20 cellular contexts compared by ENCODE assay signal in genomic region chr10:100736809-100737358, GRCh38. TPM values are rescaled to one million over a fixed set of nuclear protein-coding genes. Genes with fewer than 3 reads are reported as not detected.
DNase-seq lines count a peak whose midpoint lies in the region; ATAC-seq and TF ChIP-seq lines count a peak whose summit lies in the region.
"Had no signal": no experiment of that assay in that cellular context is flagged by ENCODE, and none has a peak within 500 bp of the region (broad histone marks: within the 10 kb centered on the region; RNA-seq: fewer than 3 reads in every experiment).

No MANE protein-coding gene starts in this region.

- H3K4me2 ChIP-seq in mesendoderm (ENCODE audit: low read length), result no peak overlapping the region
- H3K4me2 ChIP-seq: KMS-11 had no signal

- H2BK5ac ChIP-seq in mesendoderm (ENCODE audit: low read length), result no peak overlapping the region

- ATAC-seq in heart left ventricle (no peak), GM19351 (IDR thresholded peaks at IDR 0.05; ENCODE audit: unreplicated experiment) (no peak)
- ATAC-seq in central memory CD8-positive, alpha-beta T cell (replicated peaks; ENCODE audit: extremely low read depth, poor library complexity, severe bottlenecking), result no peak

- H3K27me3 ChIP-seq in left ventricle myocardium inferior (ENCODE audit: low read depth), result peaks cover 100% of the 10 kb centered on the region
- peaks cover 78 to 100% (median 99%) of the 10 kb centered on the region in 9 donors for H3K27me3 ChIP-seq in heart left ventricle
- peaks cover 84% of the 10 kb centered on the region for H3K27me3 ChIP-seq in mesendoderm (ENCODE audit: insufficient read depth, low read length, poor library complexity)

- H3K36me3 Mint-ChIP-seq in central memory CD8-positive, alpha-beta T cell (ENCODE audit: insufficient read depth), result peaks cover 5% of the 10 kb centered on the region
- no peaks in the 10 kb centered on the region for H3K36me3 Mint-ChIP-seq in type B pancreatic cell
- H3K36me3 Mint-ChIP-seq: mesothelial cell of epicardium had no signal

- H3K9me3 ChIP-seq in left ventricle myocardium inferior (replicated peaks), result no peaks in the 10 kb centered on the region
- no peaks in the 10 kb centered on the region for H3K9me3 ChIP-seq in heart left ventricle
- H3K9me3 ChIP-seq: uterus had no signal

- H3K79me2 ChIP-seq in mesendoderm (ENCODE audit: control insufficient read depth, insufficient read depth, low read length), result no peaks in the 10 kb centered on the region

- TF ChIP-seq POLR2A in heart left ventricle (IDR thresholded peaks at IDR 0.05), result no peak

- intact Hi-C loops in left ventricle myocardium inferior (cut with micrococcal nuclease), result no loop called here
- intact Hi-C loops in heart left ventricle (cut with DNase I), result loop anchor here in 1 of 10 donors (5.0 kb wide), 1 partner anchor 170 kb away; no protein-coding TSS in a partner anchor

- H3K27ac ChIP-seq in left ventricle myocardium inferior (replicated peaks) (no peak overlapping the region), heart left ventricle (no peak overlapping the region), mesendoderm (ENCODE audit: low read depth, low read length) (no peak overlapping the region)
- H3K27ac ChIP-seq: epithelial cell of prostate, KMS-11, uterus had no signal

- H3K4me3 ChIP-seq in left ventricle myocardium inferior, result peak overlapping the region; percentile 49
- peak overlapping the region in 2 of 12 donors; percentile 5 to 15 for H3K4me3 ChIP-seq in heart left ventricle
- H3K4me3 ChIP-seq in mesendoderm (ENCODE audit: low read length), result no peak overlapping the region
- H3K4me3 ChIP-seq: uterus had no signal

- H3K18ac ChIP-seq in mesendoderm (ENCODE audit: low read length), result no peak overlapping the region

- no peak overlapping the region for H2AK5ac ChIP-seq in mesendoderm (ENCODE audit: low read length)

- H2BK15ac ChIP-seq in mesendoderm (replicated peaks; ENCODE audit: low read depth), result no peak overlapping the region

- peaks cover 39% of the 10 kb centered on the region for H3K4me1 Mint-ChIP-seq in central memory CD8-positive, alpha-beta T cell
- peaks cover 25% of the 10 kb centered on the region for H3K4me1 Mint-ChIP-seq in type B pancreatic cell (ENCODE audit: unreplicated experiment)

- H3K79me1 ChIP-seq in mesendoderm (ENCODE audit: low read length), result no peaks in the 10 kb centered on the region

- peaks cover 33% of the 10 kb centered on the region for H3K4me1 ChIP-seq in left ventricle myocardium inferior
- H3K4me1 ChIP-seq in heart left ventricle, result peaks cover 0 to 38% (median 11%) of the 10 kb centered on the region in 12 donors
- peaks cover 8% of the 10 kb centered on the region for H3K4me1 ChIP-seq in mesendoderm (ENCODE audit: control insufficient read depth, low read depth, low read length)

- H3K9me3 Mint-ChIP-seq in central memory CD8-positive, alpha-beta T cell, result no peaks in the 10 kb centered on the region
- no peaks in the 10 kb centered on the region for H3K9me3 Mint-ChIP-seq in type B pancreatic cell
- H3K9me3 Mint-ChIP-seq: activated T-cell treated with anti-CD3 and anti-CD28 coated beads, Interleukin-2, amount 50 U/mL, for 24 hours; mesothelial cell of epicardium had no signal

- H3K36me3 ChIP-seq in left ventricle myocardium inferior (no peaks in the 10 kb centered on the region), heart left ventricle (no peaks in the 10 kb centered on the region), mesendoderm (ENCODE audit: control insufficient read depth, insufficient read depth, low read length) (no peaks in the 10 kb centered on the region)
- H3K36me3 ChIP-seq: uterus had no signal

- H4K8ac ChIP-seq in mesendoderm (ENCODE audit: low read depth, low read length), result no peak overlapping the region

- H3K27ac Mint-ChIP-seq in central memory CD8-positive, alpha-beta T cell (ENCODE audit: low read depth), result no peak overlapping the region
- H3K27ac Mint-ChIP-seq in type B pancreatic cell, result peak overlapping the region; percentile 18
- H3K27ac Mint-ChIP-seq: activated T-cell treated with anti-CD3 and anti-CD28 coated beads, Interleukin-2, amount 50 U/mL, for 24 hours; mesothelial cell of epicardium had no signal

- H2BK120ac ChIP-seq in mesendoderm (ENCODE audit: low read depth, low read length), result no peak overlapping the region

- H3K4me3 Mint-ChIP-seq in central memory CD8-positive, alpha-beta T cell, result peak overlapping the region; percentile 39
- peak overlapping the region; percentile 46 for H3K4me3 Mint-ChIP-seq in type B pancreatic cell
- H3K4me3 Mint-ChIP-seq: mesothelial cell of epicardium had no signal

- 40 to 50% (median 46%) methylated on average over 7 of the region's 7 CpGs for WGBS in heart left ventricle, 4 donors
- WGBS in mesendoderm (ENCODE audit: extremely low coverage, insufficient coverage, low lambda C conversion rate), result no CpG with 5 or more reads among the region's 7 CpGs

- peak overlapping the region; percentile 7 for H3K23ac ChIP-seq in mesendoderm (ENCODE audit: low read length)

- TF ChIP-seq CTCF in left ventricle myocardium inferior (IDR thresholded peaks at IDR 0.05; ENCODE audit: borderline replicate concordance) (no peak), heart left ventricle (IDR thresholded peaks at IDR 0.05) (no peak), type B pancreatic cell (conservative IDR thresholded peaks at IDR 0.05) (no peak)

- H4K5ac ChIP-seq in mesendoderm (ENCODE audit: low read length), result no peak overlapping the region

- H3K9ac ChIP-seq in mesendoderm (ENCODE audit: low read length), result no peak overlapping the region
- H3K9ac ChIP-seq: KMS-11 had no signal

- DNase-seq in left ventricle myocardium inferior, result no peak
- no peak for DNase-seq in heart left ventricle
- no peak for DNase-seq in central memory CD8-positive, alpha-beta T cell (ENCODE audit: low spot score in 2 of 2)
- peak; percentile 34 for DNase-seq in mesendoderm
- DNase-seq in type B pancreatic cell (ENCODE audit: extremely low spot score, unreplicated experiment), result no peak
- DNase-seq in NCI-H226, result no peak
- no peak for DNase-seq in NCI-H1048 (lab: John Stamatoyannopoulos, UW)
- DNase-seq: activated CD4-positive, alpha-beta T cell treated with anti-CD3 and anti-CD28 coated beads for 4 hours; NCI-H1417 treated with DMSO at 0.1 percent for 48 hours; NCI-H2227 treated with DMSO at 0.1 percent for 48 hours; Right ventricle myocardium superior; uterus had no signal

- H3K27me3 Mint-ChIP-seq in central memory CD8-positive, alpha-beta T cell, result peaks cover 87% of the 10 kb centered on the region
- H3K27me3 Mint-ChIP-seq in type B pancreatic cell, result peaks cover 97% of the 10 kb centered on the region

- no peak overlapping the region for H3K56ac ChIP-seq in mesendoderm (ENCODE audit: low read length)

- no peak overlapping the region for H3K4ac ChIP-seq in mesendoderm (ENCODE audit: low read depth, low read length)

RNA-seq across cellular contexts. Expression of gene PAX2, which starts 8.5 kb away (rescaled TPM):
- total RNA-seq in left ventricle myocardium inferior (not detected), heart left ventricle (not detected), type B pancreatic cell (ENCODE audit: low replicate concordance) (0.19 and 4.4 TPM in 2 replicates)
- not detected for polyA plus RNA-seq in heart left ventricle
- not detected for polyA plus RNA-seq in mesendoderm (2013, experiment 1 of 2)
- polyA plus RNA-seq in mesendoderm (2013, experiment 2 of 2), result 0.03 TPM
- total RNA-seq: mesothelial cell of epicardium; osteoblast; Right ventricle myocardium superior; T-helper 2 cell treated with Interferon-gamma antibody and Interleukin-4, amounts not matched to agents 100 ng/mL and 5 ng/mL, for 36 hours had no signal
- polyA plus RNA-seq: AG04450 had no signal
